In the genomic region with DNA sequence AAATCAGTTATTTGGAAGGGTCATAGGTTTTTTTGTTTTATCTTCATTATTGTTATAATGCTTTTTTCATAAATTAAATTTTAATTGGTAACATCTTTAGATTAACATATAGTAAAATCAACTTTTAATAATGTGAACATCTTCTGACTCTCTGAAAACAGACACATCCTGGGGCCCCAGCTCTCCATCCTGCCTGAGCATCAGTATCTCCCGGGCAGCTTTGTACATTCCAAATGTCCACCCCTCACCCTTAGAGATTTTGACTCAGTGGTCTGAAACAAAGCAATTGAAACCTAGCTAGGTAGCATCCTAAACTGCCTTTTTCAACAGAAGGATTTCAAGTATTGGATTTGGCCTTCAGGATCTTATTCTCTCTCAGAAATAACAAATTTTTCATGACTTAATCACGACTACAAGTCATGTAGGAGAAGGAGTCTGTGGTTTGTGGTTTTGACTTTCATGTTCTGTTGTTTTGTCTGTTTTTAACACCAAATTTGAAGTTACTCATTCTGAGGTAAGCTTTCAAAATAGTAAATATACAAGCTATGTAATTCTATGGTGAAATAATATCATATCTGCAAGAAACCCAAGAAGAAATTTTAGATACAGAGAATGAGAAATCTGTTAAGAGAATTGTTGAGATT, we compare ENCODE assay signal across 9 cellular contexts.
DNase-seq lines count a peak whose midpoint lies in the region; ATAC-seq, FAIRE-seq and TF ChIP-seq lines count a peak whose summit lies in the region.
"Had no signal": no experiment of that assay in that cellular context is flagged by ENCODE, and none has a peak within 500 bp of the region (broad histone marks: within the 10 kb centered on the region; RNA-seq: fewer than 3 reads in every experiment).

No MANE protein-coding gene starts in this region.

- no peak for TF ChIP-seq EP300 in GM12878 (IDR thresholded peaks at IDR 0.05; ENCODE audit: borderline replicate concordance in 1 of 2, control insufficient read depth in 1 of 2, low read depth in 2 of 2, low read length in 2 of 2)

- no peaks in the 10 kb centered on the region for H4K20me1 ChIP-seq in GM12878 (ENCODE audit: control insufficient read depth, insufficient read depth)

- no peak overlapping the region for H2AFZ ChIP-seq in GM12878 (ENCODE audit: control insufficient read depth, low read depth, low read length)

- no peaks in the 10 kb centered on the region for H3K36me3 ChIP-seq in GM12878 (ENCODE audit: control insufficient read depth in 2 of 2, insufficient read depth in 2 of 2, low read length in 1 of 2)
- no peaks in the 10 kb centered on the region for H3K36me3 ChIP-seq in MG63

- no peak for TF ChIP-seq RAD21 in GM12878 (IDR thresholded peaks at IDR 0.05; ENCODE audit: insufficient read depth, low read depth, low read length)

- CTCF ChIA-PET in AG04450 (lab: Charles Lee) (no interaction called here), GM12878 (lab: Yijun Ruan, JAX) (no interaction called here)

- H3K9ac ChIP-seq in GM12878 (ENCODE audit: control insufficient read depth, insufficient read depth, low read length) = no peak overlapping the region

- SMC1A ChIA-PET in GM12878 (lab: Charles Lee; ENCODE audit: uncharacterized antibody, unreplicated experiment) = interaction anchor here (0.8 to 0.9 kb wide), 2 partner anchors 272 to 741 kb away, joined by 3 read pairs; no protein-coding TSS in a partner anchor

- 19% methylated on average over 2 of the region's 2 CpGs for whole genome bisulfite sequencing in GM12878 (ENCODE audit: insufficient coverage, insufficient replicate concordance, low lambda C conversion rate, missing lambda C conversion rate)

- H3K4me1 ChIP-seq in GM12878 (ENCODE audit: control insufficient read depth, insufficient read depth, low read length) = peaks cover 3% of the 10 kb centered on the region; the same call in 1 of the 2 replicates

- H3K27ac ChIP-seq in AG04450 (ENCODE audit: low read depth, low read length) (no peak overlapping the region), GM12878 (ENCODE audit: control insufficient read depth, insufficient read depth) (no peak overlapping the region)

- no peak overlapping the region for H3K4me2 ChIP-seq in GM12878 (ENCODE audit: control insufficient read depth, insufficient read depth)

- TF ChIP-seq CTCF in AG04450 (IDR thresholded peaks at IDR 0.05; ENCODE audit: low read depth, low read length) (no peak), GM12878 (IDR thresholded peaks at IDR 0.05 in 2 of 3, conservative IDR thresholded peaks at IDR 0.05 in 1 of 3; ENCODE audit: control insufficient read depth in 2 of 3, extremely low read depth in 1 of 3, insufficient read depth in 1 of 3, low read depth in 3 of 3, low read length in 3 of 3) (no peak)

- POLR2A ChIA-PET in AG04450 (lab: Yijun Ruan, JAX) = no interaction called here
- POLR2A ChIA-PET in GM12878 (lab: Charles Lee) = no interaction called here

- ATAC-seq in GM19025 (IDR thresholded peaks at IDR 0.05; ENCODE audit: low read depth, unreplicated experiment) (peak; percentile 45), HG03097 (IDR thresholded peaks at IDR 0.05; ENCODE audit: low FRiP score, unreplicated experiment) (peak; percentile 78), GM12878 (peak; percentile 69), Right ventricle myocardium inferior (no peak)

- DNase-seq in AG04450 (ENCODE audit: low read depth, low spot score) = peak; percentile 15
- DNase-seq in GM12878 (ENCODE audit: low read depth, low spot score) = no peak
- no peak for DNase-seq in activated effector memory CD4-positive, alpha-beta T cell treated with anti-CD3 and anti-CD28 coated beads, Interleukin-2, amount 50 U/mL, for 16 hours
- DNase-seq in activated CD8-positive, alpha-beta memory T cell treated with anti-CD3 and anti-CD28 coated beads for 24 hours = no peak
- no peak for DNase-seq in Right ventricle myocardium inferior (ENCODE audit: missing footprints)
- DNase-seq in MG63 = no peak
- DNase-seq: NCI-H1092 treated with DMSO at 0.1 percent for 48 hours had no signal

- H3K79me2 ChIP-seq in GM12878 (ENCODE audit: control insufficient read depth, insufficient read depth, low read length) = no peaks in the 10 kb centered on the region

- in situ Hi-C loops in GM12878 (cut with MboI) = no loop called here

- peak; percentile 31 for FAIRE-seq in GM12878 (lab: Jason Lieb, UNC)

- BruUV-seq in GM12878 (replicated peaks; lab: Mats Ljungman, UMichigan) = no TSS peak

- TF ChIP-seq POLR2A in GM12878 (IDR thresholded peaks at IDR 0.05; ENCODE audit: low read depth, low read length) = no peak

- no peaks in the 10 kb centered on the region for H3K9me3 ChIP-seq in AG04450 (ENCODE audit: control insufficient read depth, insufficient read depth, low read length)
- no peaks in the 10 kb centered on the region; the same call in 2 of the 3 replicates for H3K9me3 ChIP-seq in GM12878 (replicated peaks; ENCODE audit: control insufficient read depth, insufficient read depth, low read length)
- H3K9me3 ChIP-seq in MG63 = no peaks in the 10 kb centered on the region

- RAD21 ChIA-PET in GM12878 (lab: Charles Lee; ENCODE audit: unreplicated experiment) = interaction anchor here (0.6 kb wide), 1 partner anchor 783 kb away, joined by 3 read pairs; no protein-coding TSS in a partner anchor

- H3K4me3 ChIP-seq in AG04450 (ENCODE audit: low read depth, low read length) = no peak overlapping the region
- no peak overlapping the region for H3K4me3 ChIP-seq in GM12878
- no peak overlapping the region for H3K4me3 ChIP-seq in MG63

- intact Hi-C loops in GM12878 (cut with micrococcal nuclease; ENCODE audit: unreplicated experiment) = no loop called here
- intact Hi-C loops in Right ventricle myocardium inferior (cut with DNase I) = no loop called here

- H3K27me3 ChIP-seq in AG04450 (ENCODE audit: control insufficient read depth, insufficient read depth, low read length) = peaks cover 3% of the 10 kb centered on the region
- H3K27me3 ChIP-seq in GM12878 (replicated peaks in 1 of 2; ENCODE audit: control insufficient read depth in 2 of 2, insufficient read depth in 2 of 2, low read length in 1 of 2) = no peaks in the 10 kb centered on the region
- no peaks in the 10 kb centered on the region for H3K27me3 ChIP-seq in MG63

TF ChIP-seq in GM12878, 131 proteins besides CTCF, POLR2A, EP300 and RAD21 (continues in another document):
- TF ChIP-seq TCF3 (IDR thresholded peaks at IDR 0.05; ENCODE audit: borderline replicate concordance, insufficient read depth, low read depth, low read length) (no peak), SIN3A (IDR thresholded peaks at IDR 0.05; ENCODE audit: low read depth, low read length) (no peak), BACH1 (IDR thresholded peaks at IDR 0.05; ENCODE audit: borderline replicate concordance) (no peak), MEF2A (IDR thresholded peaks at IDR 0.05; ENCODE audit: insufficient read depth, low read depth, low read length) (0 out of 2 replicates have a peak, but pooled peaks have one; percentile 38), SUZ12 (IDR thresholded peaks at IDR 0.05; ENCODE audit: unreplicated experiment) (no peak), RUNX3 (IDR thresholded peaks at IDR 0.05; ENCODE audit: low read length) (peak; percentile 98), ZBTB33 (IDR thresholded peaks at IDR 0.05) (no peak), CEBPB (IDR thresholded peaks at IDR 0.05; ENCODE audit: borderline replicate concordance in 1 of 2, low read depth in 2 of 2, low read length in 2 of 2) (0 out of 4 replicates have a peak, but pooled peaks of 1 of the 2 experiments have one; percentile 37), CHD4 (IDR thresholded peaks at IDR 0.05) (no peak), ESRRA (IDR thresholded peaks at IDR 0.05; ENCODE audit: low read length) (no peak), HDGF (IDR thresholded peaks at IDR 0.05) (no peak)
- TF ChIP-seq, protein P1, sequence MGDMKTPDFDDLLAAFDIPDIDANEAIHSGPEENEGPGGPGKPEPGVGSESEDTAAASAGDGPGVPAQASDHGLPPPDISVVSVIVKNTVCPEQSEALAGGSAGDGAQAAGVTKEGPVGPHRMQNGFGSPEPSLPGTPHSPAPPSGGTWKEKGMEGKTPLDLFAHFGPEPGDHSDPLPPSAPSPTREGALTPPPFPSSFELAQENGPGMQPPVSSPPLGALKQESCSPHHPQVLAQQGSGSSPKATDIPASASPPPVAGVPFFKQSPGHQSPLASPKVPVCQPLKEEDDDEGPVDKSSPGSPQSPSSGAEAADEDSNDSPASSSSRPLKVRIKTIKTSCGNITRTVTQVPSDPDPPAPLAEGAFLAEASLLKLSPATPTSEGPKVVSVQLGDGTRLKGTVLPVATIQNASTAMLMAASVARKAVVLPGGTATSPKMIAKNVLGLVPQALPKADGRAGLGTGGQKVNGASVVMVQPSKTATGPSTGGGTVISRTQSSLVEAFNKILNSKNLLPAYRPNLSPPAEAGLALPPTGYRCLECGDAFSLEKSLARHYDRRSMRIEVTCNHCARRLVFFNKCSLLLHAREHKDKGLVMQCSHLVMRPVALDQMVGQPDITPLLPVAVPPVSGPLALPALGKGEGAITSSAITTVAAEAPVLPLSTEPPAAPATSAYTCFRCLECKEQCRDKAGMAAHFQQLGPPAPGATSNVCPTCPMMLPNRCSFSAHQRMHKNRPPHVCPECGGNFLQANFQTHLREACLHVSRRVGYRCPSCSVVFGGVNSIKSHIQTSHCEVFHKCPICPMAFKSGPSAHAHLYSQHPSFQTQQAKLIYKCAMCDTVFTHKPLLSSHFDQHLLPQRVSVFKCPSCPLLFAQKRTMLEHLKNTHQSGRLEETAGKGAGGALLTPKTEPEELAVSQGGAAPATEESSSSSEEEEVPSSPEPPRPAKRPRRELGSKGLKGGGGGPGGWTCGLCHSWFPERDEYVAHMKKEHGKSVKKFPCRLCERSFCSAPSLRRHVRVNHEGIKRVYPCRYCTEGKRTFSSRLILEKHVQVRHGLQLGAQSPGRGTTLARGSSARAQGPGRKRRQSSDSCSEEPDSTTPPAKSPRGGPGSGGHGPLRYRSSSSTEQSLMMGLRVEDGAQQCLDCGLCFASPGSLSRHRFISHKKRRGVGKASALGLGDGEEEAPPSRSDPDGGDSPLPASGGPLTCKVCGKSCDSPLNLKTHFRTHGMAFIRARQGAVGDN (IDR thresholded peaks at IDR 0.05) = no peak
